In the genomic region with DNA sequence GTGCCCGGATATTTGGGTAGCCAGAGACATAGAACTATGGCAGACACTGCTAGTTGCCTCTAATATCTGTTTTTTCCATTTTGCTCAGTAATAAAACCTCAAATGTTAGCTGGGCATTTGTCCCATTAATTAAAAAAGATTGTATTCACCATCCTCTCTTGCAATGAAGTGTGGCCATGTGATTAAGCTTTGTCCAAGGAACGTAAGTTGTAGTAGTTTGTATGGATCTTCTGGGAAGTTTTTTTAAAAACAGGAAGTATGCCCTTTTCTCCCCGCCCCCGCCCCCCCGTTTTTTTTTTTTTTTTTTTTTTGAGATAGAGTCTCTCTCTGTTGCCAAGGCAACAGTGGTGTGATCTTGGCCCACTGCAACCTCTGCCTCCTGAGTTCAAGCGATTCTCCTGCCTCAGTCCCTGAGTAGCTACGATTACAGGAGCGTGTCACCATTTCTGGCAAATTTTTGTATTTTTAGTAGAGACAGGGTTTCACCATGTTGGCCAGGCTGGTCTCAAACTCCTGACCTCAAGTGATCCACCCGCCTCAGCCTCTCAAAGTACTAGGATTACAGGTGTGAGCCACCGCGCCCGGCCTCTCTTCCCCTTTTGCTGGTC, we compare ENCODE assay signal across 15 cellular contexts. TPM values are rescaled to one million over a fixed set of nuclear protein-coding genes. Genes with fewer than 3 reads are reported as not detected.
DNase-seq lines count a peak whose midpoint lies in the region; ATAC-seq and TF ChIP-seq lines count a peak whose summit lies in the region.
"Had no signal": no experiment of that assay in that cellular context is flagged by ENCODE, and none has a peak within 500 bp of the region (broad histone marks: within the 10 kb centered on the region; RNA-seq: fewer than 3 reads in every experiment).

No MANE protein-coding gene starts in this region.

- no peak overlapping the region for H3K4me3 ChIP-seq in OCI-LY1 (ENCODE audit: low read depth, low read length, poor library complexity, severe bottlenecking)
- H3K4me3 ChIP-seq in CD4-positive, alpha-beta memory T cell (ENCODE audit: low read length in 2 of 2) = no peak overlapping the region
- H3K4me3 ChIP-seq: HAP-1 had no signal

- H3K79me2 ChIP-seq in OCI-LY1 (ENCODE audit: insufficient read depth, low read length) = peaks cover 20% of the 10 kb centered on the region

- peaks cover 20% of the 10 kb centered on the region for H3K27me3 Mint-ChIP-seq in activated naive CD4-positive, alpha-beta T cell treated with anti-CD3 and anti-CD28 coated beads, Interleukin-2, amount 10 ng/mL, durations not matched to agents 7 days and 5 days
- H3K27me3 Mint-ChIP-seq in endothelial cell (ENCODE audit: unreplicated experiment) = peaks cover 13% of the 10 kb centered on the region
- H3K27me3 Mint-ChIP-seq in stimulated activated memory B cell treated with anti-CD40 and anti-IgM and Interleukin-4, amounts not matched to agents 10 μg/mL and 1 μg/mL and 100 μg/mL, for 72 hours = no peaks in the 10 kb centered on the region
- H3K27me3 Mint-ChIP-seq in CD4-positive, alpha-beta memory T cell = no peaks in the 10 kb centered on the region

- H3K4me1 ChIP-seq in OCI-LY1 (ENCODE audit: insufficient read depth, low read length, severe bottlenecking) = peaks cover 36% of the 10 kb centered on the region
- H3K4me1 ChIP-seq in CD4-positive, alpha-beta memory T cell (ENCODE audit: insufficient read depth, low read length) = peaks cover 27% of the 10 kb centered on the region

- 0 out of 2 replicates have a peak overlapping the region, but pooled peaks have one; percentile 73 for H3K4me2 ChIP-seq in OCI-LY1 (ENCODE audit: low read length)

- peaks cover 48% of the 10 kb centered on the region for H3K4me1 Mint-ChIP-seq in activated naive CD4-positive, alpha-beta T cell treated with anti-CD3 and anti-CD28 coated beads, Interleukin-2, amount 10 ng/mL, durations not matched to agents 7 days and 5 days
- H3K4me1 Mint-ChIP-seq in endothelial cell (ENCODE audit: unreplicated experiment) = peaks cover 46% of the 10 kb centered on the region
- H3K4me1 Mint-ChIP-seq in stimulated activated memory B cell treated with anti-CD40 and anti-IgM and Interleukin-4, amounts not matched to agents 10 μg/mL and 1 μg/mL and 100 μg/mL, for 72 hours = peaks cover 38% of the 10 kb centered on the region
- peaks cover 27 to 46% (median 35%) of the 10 kb centered on the region in 4 donors for H3K4me1 Mint-ChIP-seq in CD4-positive, alpha-beta memory T cell

- TF ChIP-seq CTCF in OCI-LY1 (IDR thresholded peaks at IDR 0.05; ENCODE audit: low read length) (no peak), endothelial cell (IDR thresholded peaks at IDR 0.05; ENCODE audit: unreplicated experiment) (no peak)

- no peak overlapping the region for H3K27ac ChIP-seq in OCI-LY1 (ENCODE audit: low read depth, low read length, poor library complexity, severe bottlenecking)
- no peak overlapping the region for H3K27ac ChIP-seq in CD4-positive, alpha-beta memory T cell (ENCODE audit: low read depth, low read length)

- H3K9me3 ChIP-seq in OCI-LY1 (ENCODE audit: low read length) = no peaks in the 10 kb centered on the region
- no peaks in the 10 kb centered on the region for H3K9me3 ChIP-seq in CD4-positive, alpha-beta memory T cell (ENCODE audit: control insufficient read depth in 1 of 2, low read length in 2 of 2)
- H3K9me3 ChIP-seq: HAP-1, SK-N-SH had no signal

- no peak for ATAC-seq in stimulated activated memory B cell treated with anti-CD40 and anti-IgM and Interleukin-4, amounts not matched to agents 10 μg/mL and 1 μg/mL and 100 μg/mL, for 72 hours
- ATAC-seq: activated T-cell treated with anti-CD3 and anti-CD28 coated beads, Interleukin-2, amount 50 U/mL, for 72 hours had no signal

- H3K36me3 ChIP-seq in OCI-LY1 (ENCODE audit: insufficient read depth, low read length) = no peaks in the 10 kb centered on the region
- no peaks in the 10 kb centered on the region for H3K36me3 ChIP-seq in CD4-positive, alpha-beta memory T cell (ENCODE audit: insufficient read depth, low read length)
- H3K36me3 ChIP-seq: HAP-1 had no signal

- POLR2A ChIA-PET in CD4-positive, alpha-beta memory T cell (lab: Charles Lee; ENCODE audit: partially characterized antibody) = no interaction called here

- no peaks in the 10 kb centered on the region for H3K9me2 ChIP-seq in OCI-LY1 (ENCODE audit: low read depth, low read length)
- H3K9me2 ChIP-seq: SK-N-SH had no signal

- H3K27me3 ChIP-seq in OCI-LY1 (ENCODE audit: insufficient read depth, low read length) = no peaks in the 10 kb centered on the region
- no peaks in the 10 kb centered on the region for H3K27me3 ChIP-seq in CD4-positive, alpha-beta memory T cell (ENCODE audit: insufficient read depth, low read length)

- peak overlapping the region; percentile 4 for H3K27ac Mint-ChIP-seq in activated naive CD4-positive, alpha-beta T cell treated with anti-CD3 and anti-CD28 coated beads, Interleukin-2, amount 10 ng/mL, durations not matched to agents 7 days and 5 days
- H3K27ac Mint-ChIP-seq in endothelial cell (ENCODE audit: unreplicated experiment) = peak overlapping the region; percentile 90
- H3K27ac Mint-ChIP-seq in stimulated activated memory B cell treated with anti-CD40 and anti-IgM and Interleukin-4, amounts not matched to agents 10 μg/mL and 1 μg/mL and 100 μg/mL, for 72 hours = peak overlapping the region; percentile 82
- peak overlapping the region in 3 of 7 donors; percentile 60 to 79 (median 66) for H3K27ac Mint-ChIP-seq in CD4-positive, alpha-beta memory T cell
- H3K27ac Mint-ChIP-seq: activated CD4-positive, alpha-beta T cell treated with anti-CD3 and anti-CD28 coated beads, Interleukin-2, amount 10 ng/mL, durations not matched to agents 24 days and 14 days had no signal

- H3K36me3 Mint-ChIP-seq in activated naive CD4-positive, alpha-beta T cell treated with anti-CD3 and anti-CD28 coated beads, Interleukin-2, amount 10 ng/mL, durations not matched to agents 7 days and 5 days = peaks cover 7% of the 10 kb centered on the region
- H3K36me3 Mint-ChIP-seq in endothelial cell (ENCODE audit: low read depth, unreplicated experiment) = no peaks in the 10 kb centered on the region
- peaks cover 6% of the 10 kb centered on the region for H3K36me3 Mint-ChIP-seq in stimulated activated memory B cell treated with anti-CD40 and anti-IgM and Interleukin-4, amounts not matched to agents 10 μg/mL and 1 μg/mL and 100 μg/mL, for 72 hours
- H3K36me3 Mint-ChIP-seq in CD4-positive, alpha-beta memory T cell = peaks cover 4 to 7% of the 10 kb centered on the region in 2 donors

- DNase-seq in activated naive CD4-positive, alpha-beta T cell treated with anti-CD3 and anti-CD28 coated beads, Interleukin-2, amount 10 ng/mL, durations not matched to agents 7 days and 5 days = no peak
- no peak for DNase-seq in activated naive CD4-positive, alpha-beta T cell treated with anti-CD3 and anti-CD28 coated beads, Interleukin-2, amount 50 U/mL, for 16 hours
- DNase-seq in endothelial cell (ENCODE audit: low spot score) = no peak
- no peak for DNase-seq in SKM-1 treated with dmso at 0.1 percent for 144 hours (lab: John Stamatoyannopoulos, UW; ENCODE audit: unreplicated experiment)
- DNase-seq in CD4-positive, alpha-beta memory T cell = no peak
- DNase-seq in islet precursor cell = no peak
- DNase-seq: activated CD4-positive, alpha-beta T cell treated with anti-CD3 and anti-CD28 coated beads, Interleukin-2, amount 10 ng/mL, durations not matched to agents 24 days and 14 days; activated T-cell treated with anti-CD3 and anti-CD28 coated beads, Interleukin-2, amount 50 U/mL, for 72 hours; head of caudate nucleus; NCI-H1694; NCI-H774; SK-N-SH had no signal

- no peaks in the 10 kb centered on the region for H3K9me3 Mint-ChIP-seq in activated naive CD4-positive, alpha-beta T cell treated with anti-CD3 and anti-CD28 coated beads, Interleukin-2, amount 10 ng/mL, durations not matched to agents 7 days and 5 days
- H3K9me3 Mint-ChIP-seq in endothelial cell (ENCODE audit: unreplicated experiment) = no peaks in the 10 kb centered on the region
- no peaks in the 10 kb centered on the region for H3K9me3 Mint-ChIP-seq in stimulated activated memory B cell treated with anti-CD40 and anti-IgM and Interleukin-4, amounts not matched to agents 10 μg/mL and 1 μg/mL and 100 μg/mL, for 72 hours
- no peaks in the 10 kb centered on the region for H3K9me3 Mint-ChIP-seq in CD4-positive, alpha-beta memory T cell
- H3K9me3 Mint-ChIP-seq: activated CD4-positive, alpha-beta T cell treated with anti-CD3 and anti-CD28 coated beads, Interleukin-2, amount 10 ng/mL, durations not matched to agents 24 days and 14 days; activated T-cell treated with anti-CD3 and anti-CD28 coated beads, Interleukin-2, amount 50 U/mL, for 72 hours had no signal

- no peak overlapping the region for H2AFZ ChIP-seq in OCI-LY1 (ENCODE audit: low read length)

- no peak overlapping the region for H3K9ac ChIP-seq in OCI-LY1 (ENCODE audit: low read length)
- H3K9ac ChIP-seq: SK-N-SH had no signal

- CTCF ChIA-PET in activated naive CD4-positive, alpha-beta T cell treated with anti-CD3 and anti-CD28 coated beads, Interleukin-2, amount 10 ng/mL, durations not matched to agents 7 days and 5 days (lab: Charles Lee) = no interaction called here
- CTCF ChIA-PET in CD4-positive, alpha-beta memory T cell (lab: Charles Lee; ENCODE audit: partially characterized antibody) = no interaction called here

- H3K4me3 Mint-ChIP-seq in activated naive CD4-positive, alpha-beta T cell treated with anti-CD3 and anti-CD28 coated beads, Interleukin-2, amount 10 ng/mL, durations not matched to agents 7 days and 5 days = no peak overlapping the region
- peak overlapping the region; percentile 82 for H3K4me3 Mint-ChIP-seq in endothelial cell (ENCODE audit: unreplicated experiment)
- H3K4me3 Mint-ChIP-seq in stimulated activated memory B cell treated with anti-CD40 and anti-IgM and Interleukin-4, amounts not matched to agents 10 μg/mL and 1 μg/mL and 100 μg/mL, for 72 hours = no peak overlapping the region
- peak overlapping the region in 4 of 8 donors; percentile 10 to 97 (median 69) for H3K4me3 Mint-ChIP-seq in CD4-positive, alpha-beta memory T cell

- H4K20me1 ChIP-seq in OCI-LY1 (ENCODE audit: insufficient read depth, low read length) = no peaks in the 10 kb centered on the region

- intact Hi-C loops in CD4-positive, alpha-beta memory T cell (cut with micrococcal nuclease) = loop anchor here (2.0 to 5.0 kb wide), 2 partner anchors 45 to 1301 kb away; a partner anchor contains a TSS

- H3F3A ChIP-seq in OCI-LY1 (ENCODE audit: insufficient read depth, low read length) = no peaks in the 10 kb centered on the region; the same call in 1 of the 2 replicates

RNA-seq across cellular contexts. Expression of a gene that starts 1.7 kb away (rescaled TPM):
- total RNA-seq in endothelial cell (ENCODE audit: unreplicated experiment) = 49.7 TPM
- total RNA-seq in CD4-positive, alpha-beta memory T cell = 10 to 100 TPM in 1 of 2 experiments, 1 to 10 TPM in 1; 9.1 to 11.2 TPM
- polyA plus RNA-seq in CD4-positive, alpha-beta memory T cell = 10 to 100 TPM in 1 of 2 donors, 1 to 10 TPM in 1; 6.6 to 12.4 TPM
